15 cellular contexts compared by ENCODE assay signal in the genomic region with DNA sequence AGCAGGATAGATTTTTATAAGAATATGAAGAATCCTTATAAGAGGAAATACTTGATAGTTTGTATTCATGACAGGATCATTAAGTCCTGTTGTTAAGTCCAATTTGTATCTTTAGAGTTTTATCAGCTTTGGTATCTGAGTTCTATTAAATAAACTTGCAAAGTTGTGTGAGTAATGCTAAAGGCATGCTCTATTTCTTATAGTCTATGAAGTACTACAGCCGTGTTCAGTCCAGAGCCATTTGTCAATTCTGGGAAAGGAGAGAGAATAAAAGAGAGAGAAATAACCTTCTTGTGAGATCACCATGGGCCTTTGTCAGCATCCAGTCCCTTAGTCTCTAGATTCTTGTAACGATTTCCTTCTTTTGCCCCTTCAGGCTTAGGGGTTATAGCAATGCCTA.
"Had no signal": no experiment of that assay in that cellular context is flagged by ENCODE, and none has a peak within 500 bp of the region (broad histone marks: within the 10 kb centered on the region; RNA-seq: fewer than 3 reads in every experiment).

No MANE protein-coding gene starts in this region.

- H3K9me3 Mint-ChIP-seq: activated T-helper 1 cell treated with anti-CD3 and anti-CD28 coated beads, Interleukin-12 subunit alpha, Interleukin-12 subunit beta, Interleukin-2, Interleukin-4 antibody, amounts not matched to agents 30 ng/mL and 10 ng/mL and 1 ng/mL, durations not matched to agents 14 hours and 24 hours and 36 hours; mesothelial cell of epicardium; nephron progenitor cell; stimulated activated naive B cell treated with anti-CD40 and anti-IgM and Interleukin-4, amounts not matched to agents 10 μg/mL and 1 μg/mL and 100 μg/mL, for 72 hours had no signal

- H3K27me3 Mint-ChIP-seq: stimulated activated naive B cell treated with anti-CD40 and anti-IgM and Interleukin-4, amounts not matched to agents 10 μg/mL and 1 μg/mL and 100 μg/mL, for 72 hours; T-helper 17 cell had no signal

- DNase-seq: activated CD4-positive, alpha-beta T cell treated with anti-CD3 and anti-CD28 coated beads, Interleukin-2, amount 50 U/mL, for 48 hours; activated gamma-delta T cell treated with Interleukin-2 at 50 U/mL for 16 hours; adrenal gland; body of pancreas; central memory CD4-positive, alpha-beta T cell; nephron progenitor cell; nucleus accumbens; stimulated activated naive B cell treated with anti-CD40 and anti-IgM and Interleukin-4, amounts not matched to agents 10 μg/mL and 1 μg/mL and 100 μg/mL, for 72 hours; T-helper 17 cell; upper lobe of left lung; WERI-Rb-1 had no signal

- H3K36me3 Mint-ChIP-seq: activated naive CD4-positive, alpha-beta T cell treated with anti-CD3 and anti-CD28 coated beads, Interleukin-2, amount 50 U/mL, for 72 hours; mesothelial cell of epicardium; stimulated activated naive B cell treated with anti-CD40 and anti-IgM and Interleukin-4, amounts not matched to agents 10 μg/mL and 1 μg/mL and 100 μg/mL, for 72 hours had no signal

- H3K4me3 Mint-ChIP-seq: activated T-helper 1 cell treated with anti-CD3 and anti-CD28 coated beads, Interleukin-12 subunit alpha, Interleukin-12 subunit beta, Interleukin-2, Interleukin-4 antibody, amounts not matched to agents 30 ng/mL and 10 ng/mL and 1 ng/mL, durations not matched to agents 14 hours and 24 hours and 36 hours; mesothelial cell of epicardium; nephron progenitor cell; stimulated activated naive B cell treated with anti-CD40 and anti-IgM and Interleukin-4, amounts not matched to agents 10 μg/mL and 1 μg/mL and 100 μg/mL, for 72 hours; T-helper 17 cell had no signal

- H3K4me1 Mint-ChIP-seq: mesothelial cell of epicardium; stimulated activated naive B cell treated with anti-CD40 and anti-IgM and Interleukin-4, amounts not matched to agents 10 μg/mL and 1 μg/mL and 100 μg/mL, for 72 hours; T-helper 17 cell had no signal

- ATAC-seq: activated naive CD4-positive, alpha-beta T cell treated with anti-CD3 and anti-CD28 coated beads, Interleukin-2, amount 50 U/mL, for 72 hours; body of pancreas; foreskin keratinocyte; stimulated activated naive B cell treated with anti-CD40 and anti-IgM and Interleukin-4, amounts not matched to agents 10 μg/mL and 1 μg/mL and 100 μg/mL, for 72 hours; T-helper 17 cell had no signal

- H3K27ac Mint-ChIP-seq: activated naive CD4-positive, alpha-beta T cell treated with anti-CD3 and anti-CD28 coated beads, Interleukin-2, amount 50 U/mL, for 72 hours; activated T-helper 1 cell treated with anti-CD3 and anti-CD28 coated beads, Interleukin-12 subunit alpha, Interleukin-12 subunit beta, Interleukin-2, Interleukin-4 antibody, amounts not matched to agents 30 ng/mL and 10 ng/mL and 1 ng/mL, durations not matched to agents 14 hours and 24 hours and 36 hours; mesothelial cell of epicardium; nephron progenitor cell; stimulated activated naive B cell treated with anti-CD40 and anti-IgM and Interleukin-4, amounts not matched to agents 10 μg/mL and 1 μg/mL and 100 μg/mL, for 72 hours; T-helper 17 cell had no signal
